Comparison of ENCODE assay signal across 18 cellular contexts in the genomic region with DNA sequence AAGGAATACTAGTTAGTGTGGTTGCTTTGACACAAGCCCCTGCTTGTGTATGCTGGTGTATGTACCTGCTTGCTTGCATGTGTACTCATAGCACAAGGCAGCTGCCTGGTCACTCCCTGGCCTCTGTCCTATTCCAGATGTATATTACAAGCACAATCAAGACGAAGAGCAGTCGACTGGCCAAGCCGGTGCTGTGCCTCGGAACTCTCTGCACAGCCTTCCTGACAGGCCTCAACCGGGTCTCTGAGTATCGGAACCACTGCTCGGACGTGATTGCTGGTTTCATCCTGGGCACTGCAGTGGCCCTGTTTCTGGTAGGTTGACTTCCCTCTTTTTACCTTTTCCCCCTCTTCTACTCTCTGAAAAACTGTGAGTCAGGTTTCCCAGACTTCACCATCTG.
DNase-seq lines count a peak whose midpoint lies in the region; ATAC-seq and TF ChIP-seq lines count a peak whose summit lies in the region.
"Had no signal": no experiment of that assay in that cellular context is flagged by ENCODE, and none has a peak within 500 bp of the region (broad histone marks: within the 10 kb centered on the region; RNA-seq: fewer than 3 reads in every experiment).

No MANE protein-coding gene starts in this region.

- no peaks in the 10 kb centered on the region for H3F3A ChIP-seq in neural progenitor cell (ENCODE audit: low read depth)

- no peaks in the 10 kb centered on the region for H3K36me3 ChIP-seq in neural progenitor cell
- H3K36me3 ChIP-seq in SJCRH30 = no peaks in the 10 kb centered on the region
- H3K36me3 ChIP-seq: BE2C, HAP-1 had no signal

- H3K27me3 ChIP-seq in neural progenitor cell = no peaks in the 10 kb centered on the region
- H3K27me3 ChIP-seq in SJCRH30 = no peaks in the 10 kb centered on the region

- no peak overlapping the region for H3K27ac ChIP-seq in neural progenitor cell
- no peak overlapping the region; the same call in 1 of the 2 replicates for H3K27ac ChIP-seq in SJCRH30
- H3K27ac ChIP-seq: GM23248 had no signal

- H3K36me3 Mint-ChIP-seq in brain (peaks cover 8% of the 10 kb centered on the region), nephron (ENCODE audit: low read depth) (no peaks in the 10 kb centered on the region), neural progenitor cell (no peaks in the 10 kb centered on the region)
- H3K36me3 Mint-ChIP-seq: CD4-positive, CD25-positive, alpha-beta regulatory T cell; CD8-positive, alpha-beta memory T cell had no signal

- H3K9ac ChIP-seq in neural progenitor cell = no peak overlapping the region
- H3K9ac ChIP-seq: GM23248 had no signal

- H3K4me2 ChIP-seq in neural progenitor cell = no peak overlapping the region

- H3K4me1 ChIP-seq in neural progenitor cell = no peaks in the 10 kb centered on the region
- H3K4me1 ChIP-seq in SJCRH30 = peaks cover 20% of the 10 kb centered on the region
- H3K4me1 ChIP-seq: BE2C, HAP-1 had no signal

- H3K9me3 ChIP-seq in neural progenitor cell (ENCODE audit: low read depth) = no peaks in the 10 kb centered on the region
- no peaks in the 10 kb centered on the region for H3K9me3 ChIP-seq in SJCRH30 (replicated peaks)
- H3K9me3 ChIP-seq: BE2C, HAP-1 had no signal

- H4K20me1 ChIP-seq in neural progenitor cell (ENCODE audit: low read depth) = no peaks in the 10 kb centered on the region

- TF ChIP-seq CTCF in brain (conservative IDR thresholded peaks at IDR 0.05) (no peak), nephron (IDR thresholded peaks at IDR 0.05; ENCODE audit: unreplicated experiment in 3 of 3) (no peak), neural progenitor cell (IDR thresholded peaks at IDR 0.05) (no peak)

- peaks cover 11% of the 10 kb centered on the region for H3K4me1 Mint-ChIP-seq in brain
- H3K4me1 Mint-ChIP-seq in nephron = peaks cover 62% of the 10 kb centered on the region
- H3K4me1 Mint-ChIP-seq in neural progenitor cell = no peaks in the 10 kb centered on the region
- H3K4me1 Mint-ChIP-seq: CD4-positive, CD25-positive, alpha-beta regulatory T cell; CD8-positive, alpha-beta memory T cell had no signal

- no peaks in the 10 kb centered on the region for H3K79me2 ChIP-seq in neural progenitor cell (ENCODE audit: low read depth)

- H3K27ac Mint-ChIP-seq in brain = peak overlapping the region in 3 of 5 experiments; percentile 16 to 88 (median 46)
- H3K27ac Mint-ChIP-seq in nephron = peak overlapping the region in 2 of 3 experiments; percentile 33 to 54
- no peak overlapping the region for H3K27ac Mint-ChIP-seq in neural progenitor cell
- H3K27ac Mint-ChIP-seq: CD4-positive, CD25-positive, alpha-beta regulatory T cell; CD8-positive, alpha-beta memory T cell had no signal

- H3K27me3 Mint-ChIP-seq in brain (no peaks in the 10 kb centered on the region), nephron (ENCODE audit: low read depth) (no peaks in the 10 kb centered on the region), neural progenitor cell (ENCODE audit: insufficient read depth, low read depth) (no peaks in the 10 kb centered on the region)

- no peak for DNase-seq in stimulated activated naive CD4-positive, alpha-beta T cell treated with Interleukin-2 at 50 U/mL for 16 hours (lab: John Stamatoyannopoulos, UW)
- DNase-seq in neural progenitor cell (ENCODE audit: low spot score) (no peak), SJCRH30 (no peak)
- DNase-seq: ACHN; BE2C; C1 segment of cervical spinal cord; CD4-positive, CD25-positive, alpha-beta regulatory T cell; CD8-positive, alpha-beta memory T cell; DMS 273 treated with DMSO at 0.1 percent for 48 hours; DMS53; DND-41; EL had no signal

- H3K4me3 ChIP-seq in neural progenitor cell (no peak overlapping the region), SJCRH30 (no peak overlapping the region)
- H3K4me3 ChIP-seq: GM12878, GM23248, HAP-1 had no signal

- H3K9me3 Mint-ChIP-seq in brain (no peaks in the 10 kb centered on the region), nephron (no peaks in the 10 kb centered on the region), neural progenitor cell (no peaks in the 10 kb centered on the region)
- H3K9me3 Mint-ChIP-seq: CD8-positive, alpha-beta memory T cell had no signal

- H3K4me3 Mint-ChIP-seq in brain (peak overlapping the region in 1 of 5 experiments; percentile 31), nephron (no peak overlapping the region), neural progenitor cell (no peak overlapping the region)
- H3K4me3 Mint-ChIP-seq: CD4-positive, CD25-positive, alpha-beta regulatory T cell; CD8-positive, alpha-beta memory T cell had no signal

- H2AFZ ChIP-seq in neural progenitor cell (replicated peaks) = no peak overlapping the region
- H2AFZ ChIP-seq: GM23248 had no signal

- peak; percentile 14 for ATAC-seq in esophagus mucosa
- ATAC-seq: GM12878 had no signal
